Comparison of ENCODE assay signal across 9 cellular contexts in the genomic region with DNA sequence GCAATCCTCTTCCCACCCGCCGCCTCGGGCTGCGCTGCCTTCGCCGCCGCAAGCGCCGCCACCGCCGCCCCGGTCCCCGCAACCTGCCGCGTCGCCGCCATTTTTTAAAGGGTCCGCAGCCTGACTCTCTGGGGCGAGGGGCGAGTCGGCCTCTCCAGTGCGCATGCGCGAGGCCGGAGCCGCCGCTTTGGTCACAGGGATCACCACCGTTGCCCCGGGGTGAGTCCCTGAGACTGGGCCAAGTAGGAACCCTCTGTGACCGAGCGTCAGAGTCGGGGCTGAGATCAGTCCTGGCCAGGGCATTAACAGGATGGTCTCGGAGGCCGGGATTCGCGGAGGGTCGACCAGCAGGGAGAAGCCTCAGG. TPM values are rescaled to one million over a fixed set of nuclear protein-coding genes. Genes with fewer than 3 reads are reported as not detected.
DNase-seq lines count a peak whose midpoint lies in the region; ATAC-seq and TF ChIP-seq lines count a peak whose summit lies in the region.
"Had no signal": no experiment of that assay in that cellular context is flagged by ENCODE, and none has a peak within 500 bp of the region (broad histone marks: within the 10 kb centered on the region; RNA-seq: fewer than 3 reads in every experiment).

No MANE protein-coding gene starts in this region.

- TF ChIP-seq CTCF in epithelial cell of esophagus (IDR thresholded peaks at IDR 0.05; ENCODE audit: insufficient read depth, low read depth, low read length, missing control alignments), result no peak
- TF ChIP-seq CTCF in nephron (IDR thresholded peaks at IDR 0.05; ENCODE audit: unreplicated experiment in 3 of 3), result no peak

- H3K4me1 ChIP-seq in urinary bladder (ENCODE audit: insufficient read depth), result no peaks in the 10 kb centered on the region

- H3K9me3 Mint-ChIP-seq in nephron, result peaks cover 43% of the 10 kb centered on the region

- H3K4me1 Mint-ChIP-seq in nephron, result no peaks in the 10 kb centered on the region

- no peak overlapping the region for H3K27ac Mint-ChIP-seq in nephron

- no peaks in the 10 kb centered on the region for H3K36me3 ChIP-seq in urinary bladder (ENCODE audit: insufficient read depth)

- no peak overlapping the region for H3K27ac ChIP-seq in urinary bladder (ENCODE audit: low read depth)

- DNase-seq in NCI-H524 (lab: John Stamatoyannopoulos, UW) (peak; percentile 61), NCI-H524 treated with DMSO at 0.1 percent for 48 hours (lab: John Stamatoyannopoulos, UW) (no peak), epithelial cell of esophagus (ENCODE audit: low read depth) (no peak), OCI-M1 (lab: John Stamatoyannopoulos, UW) (no peak), A172 (ENCODE audit: low spot score) (no peak)
- DNase-seq: ACHN had no signal

- 12% methylated on average over 37 of the region's 37 CpGs for WGBS in urinary bladder

- peaks cover 50% of the 10 kb centered on the region for H3K36me3 Mint-ChIP-seq in nephron (ENCODE audit: low read depth)

- no peaks in the 10 kb centered on the region for H3K27me3 Mint-ChIP-seq in nephron (ENCODE audit: low read depth)

- H3K4me3 Mint-ChIP-seq in nephron, result peak overlapping the region in 2 of 3 experiments; percentile 87 to 90

- peak overlapping the region; percentile 27 for H3K4me3 ChIP-seq in epithelial cell of esophagus (ENCODE audit: low read length)
- H3K4me3 ChIP-seq in urinary bladder (ENCODE audit: low read depth, low read length), result peak overlapping the region; percentile 26

- no peak for ATAC-seq in GM18498 (IDR thresholded peaks at IDR 0.05; ENCODE audit: unreplicated experiment)

RNA-seq across cellular contexts. Expression of a gene that starts 42.6 kb away (rescaled TPM):
- total RNA-seq in urinary bladder, result 145 TPM
- polyA plus RNA-seq in urinary bladder, result 39.2 TPM
- 107 and 136 TPM in 2 replicates for total RNA-seq in A172 (2014; rRNA removed; shearing (Covaris generic))

RNA-seq across cellular contexts. Expression of a gene that starts 43.0 kb away (rescaled TPM):
- 10.8 TPM for total RNA-seq in urinary bladder
- polyA plus RNA-seq in urinary bladder, result 4.0 TPM
- total RNA-seq in A172 (2014; rRNA removed; shearing (Covaris generic)), result 3.4 and 4.2 TPM in 2 replicates

Comparison
In these comparisons a context has a peak if more than half of its experiments do, and no peak if none do; other contexts are left out.
1. DNase-seq: peak in NCI-H524 (2 of 2); none in NCI-H524 treated with DMSO at 0.1 percent for 48 hours (single experiment), epithelial cell of esophagus (single experiment), OCI-M1 (single experiment) and A172 (single experiment).